In the genomic region with DNA sequence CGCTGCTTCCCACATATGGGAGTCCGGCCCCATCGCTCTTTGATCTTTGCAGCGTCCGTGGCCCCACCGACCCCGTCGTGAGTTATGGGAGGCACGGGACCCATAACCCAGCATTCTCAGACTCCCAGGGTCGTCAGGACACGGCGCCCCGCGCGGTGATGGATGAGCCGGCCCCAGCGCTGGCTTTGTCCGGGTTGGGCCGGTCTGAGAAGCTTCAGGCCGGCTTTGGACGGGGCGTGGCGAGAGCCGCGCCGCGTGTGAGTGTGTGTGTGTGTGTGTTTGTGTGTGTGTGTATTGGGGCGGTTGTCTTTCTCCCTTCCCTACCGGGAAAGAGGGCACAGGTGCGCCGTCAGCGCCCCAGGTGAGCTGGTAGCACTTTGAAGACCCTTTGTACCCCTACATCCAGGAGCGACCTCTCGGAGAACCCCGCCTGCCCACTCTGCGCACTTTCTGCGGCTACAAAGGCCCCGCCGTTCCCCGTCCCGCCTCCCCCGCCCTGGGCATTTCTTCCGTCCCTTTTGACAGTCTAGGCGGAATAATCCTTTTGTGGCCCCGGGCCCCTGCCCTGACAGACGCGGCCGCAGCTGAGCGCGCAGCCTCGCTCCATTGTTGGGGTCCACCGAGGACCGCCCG, we compare ENCODE assay signal across 9 cellular contexts. TPM values are rescaled to one million over a fixed set of nuclear protein-coding genes. Genes with fewer than 3 reads are reported as not detected.
A peak's percentile ranks its signal among the peaks of the same experiment; 100 is the strongest.
DNase-seq lines count a peak whose midpoint lies in the region; ATAC-seq lines count a peak whose summit lies in the region.
"Had no signal": no experiment of that assay in that cellular context is flagged by ENCODE, and none has a peak within 500 bp of the region (broad histone marks: within the 10 kb centered on the region; RNA-seq: fewer than 3 reads in every experiment).

No MANE protein-coding gene starts in this region.

- H3K4me1 Mint-ChIP-seq in T-cell, result peaks cover 26 to 33% (median 29%) of the 10 kb centered on the region in 3 donors
- H3K4me1 Mint-ChIP-seq in stimulated activated naive B cell treated with anti-CD40 and anti-IgM and Interleukin-4, amounts not matched to agents 10 μg/mL and 1 μg/mL and 100 μg/mL, for 72 hours, result peaks cover 17 to 26% of the 10 kb centered on the region in 2 donors

- no peak for ATAC-seq in T-cell (replicated peaks in 1 of 4)
- ATAC-seq in stimulated activated naive B cell treated with anti-CD40 and anti-IgM and Interleukin-4, amounts not matched to agents 10 μg/mL and 1 μg/mL and 100 μg/mL, for 72 hours (replicated peaks), result peak in 1 of 2 donors; percentile 17

- peaks cover 42 to 55% of the 10 kb centered on the region in 2 donors for H3K27me3 Mint-ChIP-seq in T-cell
- peaks cover 48% of the 10 kb centered on the region in 2 donors for H3K27me3 Mint-ChIP-seq in stimulated activated naive B cell treated with anti-CD40 and anti-IgM and Interleukin-4, amounts not matched to agents 10 μg/mL and 1 μg/mL and 100 μg/mL, for 72 hours

- no peaks in the 10 kb centered on the region for H3K36me3 Mint-ChIP-seq in T-cell
- H3K36me3 Mint-ChIP-seq in stimulated activated naive B cell treated with anti-CD40 and anti-IgM and Interleukin-4, amounts not matched to agents 10 μg/mL and 1 μg/mL and 100 μg/mL, for 72 hours, result no peaks in the 10 kb centered on the region

- CTCF ChIA-PET in T-cell (lab: Charles Lee), result interaction anchor here in 1 of 2 donors (0.5 to 0.6 kb wide), 2 partner anchors 27 to 191 kb away, joined by 3 to 4 read pairs; no protein-coding TSS in a partner anchor

- no peaks in the 10 kb centered on the region for H3K9me3 ChIP-seq in iPS-18c (ENCODE audit: control insufficient read depth, insufficient read depth, low read length)

- H3K4me3 ChIP-seq in iPS-18c (ENCODE audit: insufficient read depth, low read depth, low read length), result peak overlapping the region; percentile 96

- no peaks in the 10 kb centered on the region for H3K9me3 Mint-ChIP-seq in T-cell
- H3K9me3 Mint-ChIP-seq in stimulated activated naive B cell treated with anti-CD40 and anti-IgM and Interleukin-4, amounts not matched to agents 10 μg/mL and 1 μg/mL and 100 μg/mL, for 72 hours, result no peaks in the 10 kb centered on the region

- DNase-seq in NCI-H82 (lab: John Stamatoyannopoulos, UW), result peak; percentile 65
- DNase-seq in NCI-H82 treated with DMSO at 0.1 percent for 48 hours (lab: John Stamatoyannopoulos, UW; ENCODE audit: unreplicated experiment), result no peak
- DNase-seq in T-cell, result no peak
- no peak for DNase-seq in stimulated activated naive B cell treated with anti-CD40 and anti-IgM and Interleukin-4, amounts not matched to agents 10 μg/mL and 1 μg/mL and 100 μg/mL, for 72 hours
- DNase-seq in SKM-1 treated with dmso at 0.1 percent for 144 hours (lab: John Stamatoyannopoulos, UW; ENCODE audit: unreplicated experiment), result no peak
- no peak for DNase-seq in stimulated activated CD4-positive, alpha-beta T cell treated with anti-CD3 and anti-CD28 coated beads, Interleukin-4, amount 100 ng/mL, for 4 hours
- no peak for DNase-seq in COLO829 (ENCODE audit: low spot score)
- DNase-seq: stimulated activated CD4-positive, alpha-beta T cell treated with anti-CD3 and anti-CD28 coated beads, Interleukin-12 subunit alpha, Interleukin-12 subunit beta, amount 100 ng/mL, for 4 hours had no signal

- POLR2A ChIA-PET in T-cell (lab: Charles Lee), result interaction anchor here in 1 of 2 donors (0.5 kb wide), 1 partner anchor 26 kb away, joined by 5 read pairs; no protein-coding TSS in a partner anchor

- H3K4me3 Mint-ChIP-seq in T-cell, result peak overlapping the region; percentile 25 to 70 (median 62)
- peak overlapping the region; percentile 80 to 83 for H3K4me3 Mint-ChIP-seq in stimulated activated naive B cell treated with anti-CD40 and anti-IgM and Interleukin-4, amounts not matched to agents 10 μg/mL and 1 μg/mL and 100 μg/mL, for 72 hours

- no peak overlapping the region for H3K27ac Mint-ChIP-seq in T-cell
- no peak overlapping the region for H3K27ac Mint-ChIP-seq in stimulated activated naive B cell treated with anti-CD40 and anti-IgM and Interleukin-4, amounts not matched to agents 10 μg/mL and 1 μg/mL and 100 μg/mL, for 72 hours

RNA-seq across cellular contexts. Expression of a gene that starts 0.7 kb away (rescaled TPM):
- 1 to 10 TPM in 1 of 5 donors, under 1 TPM in 4; 0.18 to 2.0 (median 0.23) TPM for total RNA-seq in T-cell

RNA-seq across cellular contexts. Expression of a gene that starts 9.8 kb away (rescaled TPM):
- 10 to 100 TPM; 22.4 to 28.5 (median 24.0) TPM for total RNA-seq in T-cell

RNA-seq across cellular contexts. Expression of a gene that starts 26.8 kb away (rescaled TPM):
- 1 to 10 TPM; 2.6 to 7.8 (median 6.0) TPM for total RNA-seq in T-cell

RNA-seq across cellular contexts. Expression of a gene that starts 36.1 kb away (rescaled TPM):
- 10 to 100 TPM; 46.7 to 64.5 (median 54.3) TPM for total RNA-seq in T-cell

RNA-seq across cellular contexts. Expression of a gene that starts 36.6 kb away (rescaled TPM):
- total RNA-seq in T-cell, result 1 to 10 TPM; 4.7 to 8.4 (median 6.3) TPM
